Comparison of ENCODE assay signal across 9 cellular contexts in genomic region chr19:46495789-46496099, GRCh38. TPM values are rescaled to one million over a fixed set of nuclear protein-coding genes. Genes with fewer than 3 reads are reported as not detected.
DNase-seq lines count a peak whose midpoint lies in the region; ATAC-seq lines count a peak whose summit lies in the region.
"Had no signal": no experiment of that assay in that cellular context is flagged by ENCODE, and none has a peak within 500 bp of the region (broad histone marks: within the 10 kb centered on the region; RNA-seq: fewer than 3 reads in every experiment).

Gene PNMA8B (minus strand): TSS chr19:46495867. CDS start chr19:46495465, 402 bp downstream.

- ATAC-seq in memory B cell (ENCODE audit: low read depth) (peak; percentile 63), GM21619 (IDR thresholded peaks at IDR 0.05; ENCODE audit: unreplicated experiment) (no peak), HG03439 (IDR thresholded peaks at IDR 0.05; ENCODE audit: unreplicated experiment) (no peak)

- H3K4me1 Mint-ChIP-seq in memory B cell = peaks cover 16% of the 10 kb centered on the region

- H3K4me3 Mint-ChIP-seq in memory B cell = peak within 1 kb of the TSS; percentile 78

- H3K27me3 ChIP-seq in HUES6 (ENCODE audit: control insufficient read depth, insufficient read depth, low read length) = peaks cover 44% of the 10 kb centered on the region
- peaks cover 7% of the 10 kb centered on the region; the same call in 1 of the 2 replicates for H3K27me3 ChIP-seq in SJCRH30

- H3K36me3 Mint-ChIP-seq in memory B cell = no peaks in the 10 kb centered on the region

- peaks cover under 1% of the 10 kb centered on the region for H3K9me3 Mint-ChIP-seq in memory B cell

- H3K27ac ChIP-seq in HUES6 (ENCODE audit: low read depth, low read length) (no peak within 1 kb of the TSS), SJCRH30 (no peak within 1 kb of the TSS), temporal lobe (ENCODE audit: low read depth, low read length) (peak within 1 kb of the TSS; percentile 82)

- peak within 1 kb of the TSS; percentile 62 for H3K4me3 ChIP-seq in HUES6 (ENCODE audit: low read depth, low read length)
- peak within 1 kb of the TSS; percentile 12; the same call in 1 of the 2 replicates for H3K4me3 ChIP-seq in SJCRH30

- DNase-seq in SJCRH30 (peak; percentile 38 to 47), ecto neural progenitor cell (ENCODE audit: low spot score) (peak; percentile 98), memory B cell (ENCODE audit: low spot score in 2 of 2) (no peak), T1000 (lab: John Stamatoyannopoulos, UW) (no peak)

- no peak within 1 kb of the TSS for H3K9ac ChIP-seq in HUES6 (ENCODE audit: low read length)

- peaks cover 13% of the 10 kb centered on the region for H3K4me1 ChIP-seq in HUES6 (ENCODE audit: control insufficient read depth, insufficient read depth, low read length)
- no peaks in the 10 kb centered on the region for H3K4me1 ChIP-seq in SJCRH30

- H3K27ac Mint-ChIP-seq in memory B cell = no peak within 1 kb of the TSS

- peaks cover 33% of the 10 kb centered on the region for H3K27me3 Mint-ChIP-seq in memory B cell

- H3K9me3 ChIP-seq in HUES6 (ENCODE audit: control insufficient read depth, insufficient read depth, low read depth, low read length) (no peaks in the 10 kb centered on the region), SJCRH30 (replicated peaks) (no peaks in the 10 kb centered on the region)

- H3K36me3 ChIP-seq in HUES6 (ENCODE audit: control insufficient read depth, insufficient read depth, low read length) (no peaks in the 10 kb centered on the region), SJCRH30 (no peaks in the 10 kb centered on the region)

RNA-seq across cellular contexts. Expression of gene PNMA8B, which starts in this region (rescaled TPM):
- total RNA-seq in SJCRH30 (2014; rRNA removed; shearing (Covaris generic)) = 0.04 TPM in 1 of 2 replicates, not detected in the other
- 16.7 TPM for total RNA-seq in temporal lobe
- total RNA-seq: LHCN-M2 had no signal

Comparison
In these comparisons a context has a peak if more than half of its experiments do, and no peak if none do; other contexts are left out.
1. RNA of gene PNMA8B (total RNA-seq): 16.7 TPM in temporal lobe (single experiment); 0.04 TPM in SJCRH30; every median in the first group is over 10 times any median in the second.
2. Peak in DNase-seq and H3K4me3 ChIP-seq in SJCRH30; RNA of the gene not detected or under 1 TPM.